ENCODE assay signal across 1 cellular context in the genomic region with DNA sequence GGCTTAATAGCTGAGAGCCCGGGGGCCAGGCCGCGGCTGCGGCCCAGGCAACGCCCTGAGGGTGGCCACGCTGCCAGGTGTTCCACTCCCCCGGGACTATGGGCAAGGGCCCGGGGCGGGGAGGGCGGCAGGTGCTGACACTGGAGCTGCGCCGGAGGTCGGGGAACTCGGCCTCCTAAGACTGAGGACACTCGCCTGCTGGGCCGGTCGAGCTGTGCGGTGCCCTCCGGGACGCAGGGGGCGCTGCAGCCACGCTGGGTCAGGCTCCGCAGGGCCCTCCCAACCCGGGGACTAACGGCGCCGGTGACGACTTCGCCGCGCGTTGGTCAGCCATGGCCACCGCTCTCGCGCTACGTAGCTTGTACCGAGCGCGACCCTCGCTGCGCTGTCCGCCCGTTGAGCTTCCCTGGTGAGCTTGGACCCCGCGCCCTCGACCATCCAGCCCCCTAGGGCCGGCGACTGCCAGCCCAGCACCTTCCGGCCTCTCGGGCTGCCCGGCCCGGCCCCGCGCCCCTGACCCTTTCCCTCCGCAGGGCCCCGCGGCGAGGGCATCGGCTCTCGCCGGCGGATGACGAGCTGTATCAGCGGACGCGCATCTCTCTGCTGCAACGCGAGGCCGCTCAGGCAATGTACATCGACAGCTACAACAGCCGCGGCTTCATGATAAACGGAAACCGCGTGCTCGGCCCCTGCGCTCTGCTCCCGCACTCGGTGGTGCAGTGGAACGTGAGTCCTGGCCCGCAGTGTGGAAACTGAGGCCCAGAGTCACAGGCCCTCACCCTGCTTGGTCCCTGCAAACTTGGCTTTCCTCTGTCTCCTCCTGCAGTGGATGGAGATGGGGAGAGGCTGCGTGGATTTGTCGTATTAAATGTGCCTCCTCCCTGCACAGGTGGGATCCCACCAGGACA.
TF ChIP-seq lines count a peak whose summit lies in the region.

A gene with protein sequence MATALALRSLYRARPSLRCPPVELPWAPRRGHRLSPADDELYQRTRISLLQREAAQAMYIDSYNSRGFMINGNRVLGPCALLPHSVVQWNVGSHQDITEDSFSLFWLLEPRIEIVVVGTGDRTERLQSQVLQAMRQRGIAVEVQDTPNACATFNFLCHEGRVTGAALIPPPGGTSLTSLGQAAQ (plus strand): TSS at position 309 of the 908 bp plus-strand sequence. CDS start 24 bp downstream, at position 333.

TF ChIP-seq in HepG2, 621 proteins besides CTCF, POLR2A, EP300 and RAD21 (continued from another document and continues in another):
- TF ChIP-seq RXRA (CRISPR knock-in tag; IDR thresholded peaks at IDR 0.05) (peak; percentile 65), SIN3B (IDR thresholded peaks at IDR 0.05; ENCODE audit: low read length) (peak; percentile 39; the same call in 1 of the 2 replicates), ZNF777 (CRISPR knock-in tag; IDR thresholded peaks at IDR 0.05) (peak; percentile 48; the same call in 1 of the 2 replicates), ZGPAT (CRISPR knock-in tag; IDR thresholded peaks at IDR 0.05) (peak; percentile 74; the same call in 1 of the 2 replicates), ZEB1 (IDR thresholded peaks at IDR 0.05; ENCODE audit: insufficient replicate concordance, low read depth) (peak; percentile 40), MXD4 (CRISPR knock-in tag; IDR thresholded peaks at IDR 0.05) (peak; percentile 61; the same call in 1 of the 2 replicates), ATF3 (CRISPR knock-in tag; IDR thresholded peaks at IDR 0.05) (0 out of 2 replicates have a peak, but pooled peaks have one; percentile 18), DDIT3 (CRISPR knock-in tag; IDR thresholded peaks at IDR 0.05) (no peak), ZNF629 (CRISPR knock-in tag; conservative IDR thresholded peaks at IDR 0.05) (peak; percentile 47), ZXDC (CRISPR knock-in tag; IDR thresholded peaks at IDR 0.05) (peak; percentile 76; the same call in 1 of the 2 replicates), ZNF782 (CRISPR knock-in tag; IDR thresholded peaks at IDR 0.05; ENCODE audit: borderline replicate concordance) (no peak; the same call in 1 of the 2 replicates), HDAC1 (CRISPR knock-in tag; IDR thresholded peaks at IDR 0.05) (peak; percentile 88), ZNF17 (CRISPR knock-in tag; IDR thresholded peaks at IDR 0.05) (peak; percentile 91; the same call in 1 of the 2 replicates), ZSCAN20 (CRISPR knock-in tag; IDR thresholded peaks at IDR 0.05; ENCODE audit: borderline replicate concordance) (no peak; the same call in 1 of the 2 replicates), RFXAP (CRISPR knock-in tag; IDR thresholded peaks at IDR 0.05; ENCODE audit: borderline replicate concordance) (peak; percentile 76; the same call in 1 of the 2 replicates), ZSCAN29 (CRISPR knock-in tag; conservative IDR thresholded peaks at IDR 0.05) (no peak), ZNF687 (CRISPR knock-in tag; IDR thresholded peaks at IDR 0.05) (peak; percentile 84), NRL (CRISPR knock-in tag; IDR thresholded peaks at IDR 0.05; ENCODE audit: borderline replicate concordance) (no peak; the same call in 1 of the 2 replicates), ZNF704 (CRISPR knock-in tag; IDR thresholded peaks at IDR 0.05; ENCODE audit: borderline replicate concordance) (no peak), ZNF776 (CRISPR knock-in tag; IDR thresholded peaks at IDR 0.05) (peak; percentile 89; the same call in 1 of the 2 replicates), HMG20B (CRISPR knock-in tag; conservative IDR thresholded peaks at IDR 0.05) (no peak; the same call in 1 of the 2 replicates), POLR2AphosphoS2 (IDR thresholded peaks at IDR 0.05; ENCODE audit: low read depth, low read length) (no peak), ZNF619 (CRISPR knock-in tag; IDR thresholded peaks at IDR 0.05) (peak; percentile 33; the same call in 1 of the 2 replicates), SALL1 (CRISPR knock-in tag; IDR thresholded peaks at IDR 0.05) (peak; percentile 67)
- TF ChIP-seq, protein P1, sequence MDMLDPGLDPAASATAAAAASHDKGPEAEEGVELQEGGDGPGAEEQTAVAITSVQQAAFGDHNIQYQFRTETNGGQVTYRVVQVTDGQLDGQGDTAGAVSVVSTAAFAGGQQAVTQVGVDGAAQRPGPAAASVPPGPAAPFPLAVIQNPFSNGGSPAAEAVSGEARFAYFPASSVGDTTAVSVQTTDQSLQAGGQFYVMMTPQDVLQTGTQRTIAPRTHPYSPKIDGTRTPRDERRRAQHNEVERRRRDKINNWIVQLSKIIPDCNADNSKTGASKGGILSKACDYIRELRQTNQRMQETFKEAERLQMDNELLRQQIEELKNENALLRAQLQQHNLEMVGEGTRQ (IDR thresholded peaks at IDR 0.05; ENCODE audit: low read depth, low read length): no peak
- TF ChIP-seq, protein P1 (CRISPR knock-in tag; IDR thresholded peaks at IDR 0.05; ENCODE audit: borderline replicate concordance): peak; percentile 53; the same call in 1 of the 2 replicates
- TF ChIP-seq, protein P2, sequence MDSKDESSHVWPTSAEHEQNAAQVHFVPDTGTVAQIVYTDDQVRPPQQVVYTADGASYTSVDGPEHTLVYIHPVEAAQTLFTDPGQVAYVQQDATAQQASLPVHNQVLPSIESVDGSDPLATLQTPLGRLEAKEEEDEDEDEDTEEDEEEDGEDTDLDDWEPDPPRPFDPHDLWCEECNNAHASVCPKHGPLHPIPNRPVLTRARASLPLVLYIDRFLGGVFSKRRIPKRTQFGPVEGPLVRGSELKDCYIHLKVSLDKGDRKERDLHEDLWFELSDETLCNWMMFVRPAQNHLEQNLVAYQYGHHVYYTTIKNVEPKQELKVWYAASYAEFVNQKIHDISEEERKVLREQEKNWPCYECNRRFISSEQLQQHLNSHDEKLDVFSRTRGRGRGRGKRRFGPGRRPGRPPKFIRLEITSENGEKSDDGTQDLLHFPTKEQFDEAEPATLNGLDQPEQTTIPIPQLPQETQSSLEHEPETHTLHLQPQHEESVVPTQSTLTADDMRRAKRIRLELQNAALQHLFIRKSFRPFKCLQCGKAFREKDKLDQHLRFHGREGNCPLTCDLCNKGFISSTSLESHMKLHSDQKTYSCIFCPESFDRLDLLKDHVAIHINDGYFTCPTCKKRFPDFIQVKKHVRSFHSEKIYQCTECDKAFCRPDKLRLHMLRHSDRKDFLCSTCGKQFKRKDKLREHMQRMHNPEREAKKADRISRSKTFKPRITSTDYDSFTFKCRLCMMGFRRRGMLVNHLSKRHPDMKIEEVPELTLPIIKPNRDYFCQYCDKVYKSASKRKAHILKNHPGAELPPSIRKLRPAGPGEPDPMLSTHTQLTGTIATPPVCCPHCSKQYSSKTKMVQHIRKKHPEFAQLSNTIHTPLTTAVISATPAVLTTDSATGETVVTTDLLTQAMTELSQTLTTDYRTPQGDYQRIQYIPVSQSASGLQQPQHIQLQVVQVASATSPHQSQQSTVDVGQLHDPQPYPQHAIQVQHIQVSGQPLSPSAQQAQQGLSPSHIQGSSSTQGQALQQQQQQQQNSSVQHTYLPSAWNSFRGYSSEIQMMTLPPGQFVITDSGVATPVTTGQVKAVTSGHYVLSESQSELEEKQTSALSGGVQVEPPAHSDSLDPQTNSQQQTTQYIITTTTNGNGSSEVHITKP (CRISPR knock-in tag; IDR thresholded peaks at IDR 0.05; ENCODE audit: low read depth): no peak
- TF ChIP-seq, protein P3, sequence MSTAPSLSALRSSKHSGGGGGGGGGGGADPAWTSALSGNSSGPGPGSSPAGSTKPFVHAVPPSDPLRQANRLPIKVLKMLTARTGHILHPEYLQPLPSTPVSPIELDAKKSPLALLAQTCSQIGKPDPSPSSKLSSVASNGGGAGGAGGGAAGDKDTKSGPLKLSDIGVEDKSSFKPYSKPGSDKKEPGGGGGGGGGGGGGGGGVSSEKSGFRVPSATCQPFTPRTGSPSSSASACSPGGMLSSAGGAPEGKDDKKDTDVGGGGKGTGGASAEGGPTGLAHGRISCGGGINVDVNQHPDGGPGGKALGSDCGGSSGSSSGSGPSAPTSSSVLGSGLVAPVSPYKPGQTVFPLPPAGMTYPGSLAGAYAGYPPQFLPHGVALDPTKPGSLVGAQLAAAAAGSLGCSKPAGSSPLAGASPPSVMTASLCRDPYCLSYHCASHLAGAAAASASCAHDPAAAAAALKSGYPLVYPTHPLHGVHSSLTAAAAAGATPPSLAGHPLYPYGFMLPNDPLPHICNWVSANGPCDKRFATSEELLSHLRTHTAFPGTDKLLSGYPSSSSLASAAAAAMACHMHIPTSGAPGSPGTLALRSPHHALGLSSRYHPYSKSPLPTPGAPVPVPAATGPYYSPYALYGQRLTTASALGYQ (CRISPR knock-in tag; IDR thresholded peaks at IDR 0.05): peak; percentile 56; the same call in 1 of the 2 replicates
- TF ChIP-seq, protein P4, sequence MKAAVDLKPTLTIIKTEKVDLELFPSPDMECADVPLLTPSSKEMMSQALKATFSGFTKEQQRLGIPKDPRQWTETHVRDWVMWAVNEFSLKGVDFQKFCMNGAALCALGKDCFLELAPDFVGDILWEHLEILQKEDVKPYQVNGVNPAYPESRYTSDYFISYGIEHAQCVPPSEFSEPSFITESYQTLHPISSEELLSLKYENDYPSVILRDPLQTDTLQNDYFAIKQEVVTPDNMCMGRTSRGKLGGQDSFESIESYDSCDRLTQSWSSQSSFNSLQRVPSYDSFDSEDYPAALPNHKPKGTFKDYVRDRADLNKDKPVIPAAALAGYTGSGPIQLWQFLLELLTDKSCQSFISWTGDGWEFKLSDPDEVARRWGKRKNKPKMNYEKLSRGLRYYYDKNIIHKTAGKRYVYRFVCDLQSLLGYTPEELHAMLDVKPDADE (CRISPR knock-in tag; IDR thresholded peaks at IDR 0.05): peak; percentile 81; the same call in 1 of the 2 replicates
